11 cellular contexts compared by ENCODE assay signal in the genomic region with DNA sequence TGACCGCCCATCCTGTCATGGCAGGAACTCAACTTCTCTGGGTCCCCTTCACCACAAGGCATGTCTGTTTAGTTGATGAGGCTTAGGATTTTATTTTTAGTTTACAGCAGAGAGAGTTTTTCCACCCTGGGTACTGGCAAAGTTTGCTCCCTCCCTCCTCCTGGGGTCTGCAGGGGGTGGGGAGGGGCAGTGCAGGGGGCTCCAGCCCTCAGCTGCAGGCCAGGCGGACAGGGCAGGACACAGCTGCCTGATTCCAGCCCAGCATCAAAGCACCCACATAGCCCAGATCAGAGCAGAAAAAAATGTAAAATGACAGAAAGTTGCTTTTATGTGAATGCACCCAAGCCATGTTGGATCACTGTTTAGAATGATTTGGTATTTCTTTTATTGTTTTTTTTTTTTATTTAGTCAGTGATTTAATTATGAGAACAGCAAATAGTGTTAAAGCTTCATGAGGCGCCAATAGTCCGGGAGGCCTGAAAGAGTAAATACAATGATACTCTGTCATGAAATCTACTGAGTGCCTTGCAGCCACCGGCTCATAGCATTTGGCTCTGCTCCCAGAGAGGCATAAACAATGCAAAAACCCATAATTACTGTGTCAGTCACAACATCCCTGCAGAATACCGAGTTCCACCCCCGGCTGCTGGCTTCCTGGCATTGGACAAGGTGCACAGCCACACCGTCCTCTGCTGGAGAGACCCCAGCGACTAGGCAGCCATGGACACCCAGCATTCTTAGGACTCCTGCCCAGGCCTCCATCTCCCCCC.
DNase-seq lines count a peak whose midpoint lies in the region; ATAC-seq lines count a peak whose summit lies in the region.
"Had no signal": no experiment of that assay in that cellular context is flagged by ENCODE, and none has a peak within 500 bp of the region (broad histone marks: within the 10 kb centered on the region; RNA-seq: fewer than 3 reads in every experiment).

No MANE protein-coding gene starts in this region.

- peak; percentile 45 for ATAC-seq in left ventricle myocardium superior
- no peak for ATAC-seq in activated CD4-positive, CD25-positive, alpha-beta regulatory T cell treated with anti-CD3 and anti-CD28 coated beads, Interleukin-2, amount 50 U/mL, for 24 hours
- ATAC-seq in GM19467 (IDR thresholded peaks at IDR 0.05; ENCODE audit: unreplicated experiment) = no peak
- ATAC-seq in GM18870 (IDR thresholded peaks at IDR 0.05; ENCODE audit: unreplicated experiment) = no peak
- ATAC-seq: A549 had no signal

- intact Hi-C loops in left ventricle myocardium superior (cut with micrococcal nuclease) = no loop called here

- DNase-seq in NCI-H2107 treated with DMSO at 0.1 percent for 48 hours (lab: John Stamatoyannopoulos, UW; ENCODE audit: unreplicated experiment) (peak; percentile 9), NCI-H2107 (lab: John Stamatoyannopoulos, UW) (no peak), SHP77 treated with DMSO at 0.1 percent for 48 hours (lab: John Stamatoyannopoulos, UW) (peak; percentile 89), left ventricle myocardium superior (no peak), superior temporal gyrus (ENCODE audit: extremely low spot score) (peak; percentile 90)
- DNase-seq: activated CD4-positive, alpha-beta memory T cell treated with anti-CD3 and anti-CD28 coated beads, Interleukin-2, amount 10 ng/mL, durations not matched to agents 7 days and 5 days; NCI-H510A had no signal

Comparison
In these comparisons a context has a peak if more than half of its experiments do, and no peak if none do; other contexts are left out.
1. DNase-seq: peak in NCI-H2107 treated with DMSO at 0.1 percent for 48 hours (single experiment), SHP77 treated with DMSO at 0.1 percent for 48 hours (single experiment) and superior temporal gyrus (single experiment); none in NCI-H2107 (single experiment) and left ventricle myocardium superior (single experiment).